In the genomic region with DNA sequence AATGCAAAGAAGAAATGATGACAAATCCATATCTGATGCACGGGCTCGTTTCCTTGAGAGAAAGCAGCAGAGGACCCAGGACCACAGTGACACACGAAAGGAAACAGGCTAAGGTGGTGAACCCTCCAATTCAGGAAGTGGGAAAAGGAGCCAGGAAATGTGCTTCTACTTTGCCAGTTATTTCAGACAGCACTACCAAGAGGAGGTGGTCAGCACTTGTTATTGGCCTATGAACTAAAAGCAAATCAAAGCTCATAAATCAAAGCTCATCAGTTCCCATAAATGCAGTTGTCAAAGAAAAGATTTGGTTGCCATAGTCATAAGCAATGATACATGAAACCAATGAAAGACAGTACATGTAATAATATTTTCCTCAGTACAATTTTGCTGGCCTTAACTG, we compare ENCODE assay signal across 11 cellular contexts. TPM values are rescaled to one million over a fixed set of nuclear protein-coding genes. Genes with fewer than 3 reads are reported as not detected.
DNase-seq lines count a peak whose midpoint lies in the region; ATAC-seq and TF ChIP-seq lines count a peak whose summit lies in the region.
"Had no signal": no experiment of that assay in that cellular context is flagged by ENCODE, and none has a peak within 500 bp of the region (broad histone marks: within the 10 kb centered on the region; RNA-seq: fewer than 3 reads in every experiment).

No MANE protein-coding gene starts in this region.

- H3K9me3 Mint-ChIP-seq in MCF 10A (ENCODE audit: unreplicated experiment), result no peaks in the 10 kb centered on the region
- H3K9me3 Mint-ChIP-seq: CD8-positive, alpha-beta memory T cell had no signal

- H3K4me3 Mint-ChIP-seq in MCF 10A (ENCODE audit: unreplicated experiment) (no peak overlapping the region), T-helper 17 cell (no peak overlapping the region)
- H3K4me3 Mint-ChIP-seq: CD8-positive, alpha-beta memory T cell had no signal

- BruUV-seq in mammary epithelial cell (replicated peaks; lab: Mats Ljungman, UMichigan) (TSS peak; percentile 55), MCF 10A (replicated peaks; lab: Mats Ljungman, UMichigan) (no TSS peak)

- POLR2A ChIA-PET in MCF 10A (lab: Yijun Ruan, JAX), result interaction anchor here (3.9 kb wide), 1 partner anchor 12 kb away, joined by 28 read pairs; a partner anchor contains a TSS

- H3K79me2 ChIP-seq in mammary epithelial cell (ENCODE audit: insufficient read depth, low read length), result no peaks in the 10 kb centered on the region
- no peaks in the 10 kb centered on the region for H3K79me2 ChIP-seq in osteoblast (ENCODE audit: insufficient read depth, low read length)

- DNase-seq in mammary epithelial cell (no peak), MCF 10A (ENCODE audit: unreplicated experiment) (no peak), T-helper 17 cell (no peak), dermis blood vessel endothelial cell (peak; percentile 65), osteoblast (ENCODE audit: insufficient read length, low spot score, missing footprints) (peak; percentile 1), ureter (ENCODE audit: low spot score) (no peak), foreskin keratinocyte (no peak), GOT3 (lab: John Stamatoyannopoulos, UW) (no peak)

- H3K9ac ChIP-seq in mammary epithelial cell (ENCODE audit: insufficient read depth, low read length), result no peak overlapping the region
- H3K9ac ChIP-seq: BLaER1 had no signal

- in situ Hi-C loops in mammary epithelial cell (cut with MboI; ENCODE audit: low sequenced_read_pairs in 2 of 2), result no loop called here

- H3K36me3 Mint-ChIP-seq in MCF 10A (ENCODE audit: insufficient read depth, unreplicated experiment) (peaks cover 57% of the 10 kb centered on the region), T-helper 17 cell (ENCODE audit: low read depth) (peaks cover 17% of the 10 kb centered on the region)

- WGBS in mammary epithelial cell (ENCODE audit: low coverage, missing lambda C conversion rate), result 93% methylated on average over 3 of the region's 3 CpGs

- H3K27me3 Mint-ChIP-seq in MCF 10A (ENCODE audit: insufficient read depth, unreplicated experiment) (no peaks in the 10 kb centered on the region), T-helper 17 cell (no peaks in the 10 kb centered on the region)
- H3K27me3 Mint-ChIP-seq: CD8-positive, alpha-beta memory T cell had no signal

- H3K4me3 ChIP-seq in mammary epithelial cell (replicated peaks in 1 of 3; ENCODE audit: insufficient read depth in 1 of 3, low read depth in 2 of 3, low read length in 3 of 3) (no peak overlapping the region), osteoblast (ENCODE audit: insufficient read depth, low read length) (no peak overlapping the region)
- H3K4me3 ChIP-seq: BLaER1 had no signal

- no peaks in the 10 kb centered on the region for H3K4me1 ChIP-seq in mammary epithelial cell (ENCODE audit: insufficient read depth, low read length)
- H3K4me1 ChIP-seq in osteoblast (ENCODE audit: insufficient read depth, low read length), result no peaks in the 10 kb centered on the region
- H3K4me1 ChIP-seq in foreskin keratinocyte, result no peaks in the 10 kb centered on the region
- H3K4me1 ChIP-seq: BLaER1 had no signal

- H3K4me2 ChIP-seq in mammary epithelial cell (ENCODE audit: insufficient read depth, low read depth, low read length) (no peak overlapping the region), osteoblast (ENCODE audit: insufficient read depth, low read length) (no peak overlapping the region)
- H3K4me2 ChIP-seq: BLaER1 had no signal

- no peaks in the 10 kb centered on the region for H3K27me3 ChIP-seq in mammary epithelial cell (ENCODE audit: insufficient read depth, low read length)
- no peaks in the 10 kb centered on the region for H3K27me3 ChIP-seq in osteoblast (ENCODE audit: insufficient read depth, low read length)
- H3K27me3 ChIP-seq in foreskin keratinocyte, result no peaks in the 10 kb centered on the region
- H3K27me3 ChIP-seq: BLaER1 had no signal

- dilution Hi-C loops in mammary epithelial cell (cut with HindIII; ENCODE audit: low sequenced_read_pairs), result no loop called here

- TF ChIP-seq CTCF in mammary epithelial cell (conservative IDR thresholded peaks at IDR 0.05 in 1 of 2, IDR thresholded peaks at IDR 0.05 in 1 of 2; ENCODE audit: extremely low read depth in 1 of 2, insufficient read depth in 1 of 2, low read depth in 1 of 2, low read length in 2 of 2) (no peak), MCF 10A (IDR thresholded peaks at IDR 0.05; ENCODE audit: unreplicated experiment) (no peak), osteoblast (IDR thresholded peaks at IDR 0.05; ENCODE audit: extremely low read depth, low read depth, low read length) (no peak), foreskin keratinocyte (conservative IDR thresholded peaks at IDR 0.05) (no peak)

- H3K4me1 Mint-ChIP-seq in MCF 10A (ENCODE audit: insufficient read depth, unreplicated experiment) (no peaks in the 10 kb centered on the region), T-helper 17 cell (peaks cover 7% of the 10 kb centered on the region)
- H3K4me1 Mint-ChIP-seq: CD8-positive, alpha-beta memory T cell had no signal

- H3K27ac ChIP-seq in mammary epithelial cell (ENCODE audit: insufficient read depth, low read depth, low read length) (no peak overlapping the region), osteoblast (ENCODE audit: low read depth, low read length) (no peak overlapping the region), foreskin keratinocyte (no peak overlapping the region)
- H3K27ac ChIP-seq: 22Rv1, BLaER1 had no signal

- peaks cover 23% of the 10 kb centered on the region for H3K36me3 ChIP-seq in mammary epithelial cell (ENCODE audit: insufficient read depth, low read length)
- peaks cover 32% of the 10 kb centered on the region for H3K36me3 ChIP-seq in osteoblast (ENCODE audit: insufficient read depth, low read length)

- no peak for ATAC-seq in T-helper 17 cell
- ATAC-seq in foreskin keratinocyte, result no peak

- H3K27ac Mint-ChIP-seq in MCF 10A (ENCODE audit: low read depth, unreplicated experiment) (no peak overlapping the region), T-helper 17 cell (peak overlapping the region; percentile 53)

- H2AFZ ChIP-seq in mammary epithelial cell (ENCODE audit: low read depth, low read length) (no peak overlapping the region), osteoblast (ENCODE audit: low read length) (no peak overlapping the region)

- no peaks in the 10 kb centered on the region for H3K9me3 ChIP-seq in mammary epithelial cell (replicated peaks; ENCODE audit: insufficient read depth, low read length)
- H3K9me3 ChIP-seq in T-helper 17 cell (ENCODE audit: control insufficient read depth, low read length, poor library complexity, severe bottlenecking), result no peaks in the 10 kb centered on the region
- H3K9me3 ChIP-seq in osteoblast (ENCODE audit: low read depth, low read length), result no peaks in the 10 kb centered on the region
- H3K9me3 ChIP-seq: BLaER1 had no signal

- CTCF ChIA-PET in mammary epithelial cell (lab: Charles Lee; ENCODE audit: low non-redundant PET), result no interaction called here
- CTCF ChIA-PET in MCF 10A (lab: Yijun Ruan, JAX), result interaction anchor here (0.9 kb wide), 1 partner anchor 12 kb away, joined by 3 read pairs; no protein-coding TSS in a partner anchor

- H4K20me1 ChIP-seq in mammary epithelial cell (ENCODE audit: insufficient read depth, low read length) (no peaks in the 10 kb centered on the region), osteoblast (ENCODE audit: insufficient read depth, low read length) (no peaks in the 10 kb centered on the region)
- H4K20me1 ChIP-seq: BLaER1 had no signal

- intact Hi-C loops in mammary epithelial cell (cut with micrococcal nuclease), result no loop called here
- intact Hi-C loops in MCF 10A (cut with micrococcal nuclease), result no loop called here

RNA-seq across cellular contexts. Expression of a gene that starts 12.6 kb away (rescaled TPM):
- 100 to 1,000 TPM; 266 to 356 TPM for total RNA-seq in mammary epithelial cell
- 267 TPM for polyA plus RNA-seq in mammary epithelial cell
- polyA minus RNA-seq in mammary epithelial cell, result 336 TPM
- 240 and 288 TPM in 2 replicates for total RNA-seq in MCF 10A (2022)
- total RNA-seq in T-helper 17 cell, result 10 to 100 TPM; 87.7 to 89.3 TPM
- 477 and 761 TPM in 2 replicates for total RNA-seq in dermis blood vessel endothelial cell
- total RNA-seq in osteoblast, result 502 and 518 TPM in 2 replicates
- total RNA-seq in ureter, result 293 TPM
- 226 and 241 TPM in 2 replicates for total RNA-seq in foreskin keratinocyte
- 120 and 130 TPM in 2 replicates for polyA plus RNA-seq in foreskin keratinocyte

RNA-seq across cellular contexts. Expression of a gene that starts 41.7 kb away (rescaled TPM):
- total RNA-seq in mammary epithelial cell (10 to 100 TPM; 22.5 to 42.7 TPM), MCF 10A (2022) (21.4 and 23.3 TPM in 2 replicates), T-helper 17 cell (10 to 100 TPM; 40.6 to 47.3 TPM), dermis blood vessel endothelial cell (70.5 and 71.3 TPM in 2 replicates), osteoblast (74.6 and 76.4 TPM in 2 replicates), ureter (30.4 TPM), foreskin keratinocyte (26.3 TPM in 2 replicates)
- polyA plus RNA-seq in mammary epithelial cell (15.1 TPM), foreskin keratinocyte (9.0 and 9.8 TPM in 2 replicates)
- polyA minus RNA-seq in mammary epithelial cell, result 23.0 TPM

Comparison
In these comparisons a context has a peak if more than half of its experiments do, and no peak if none do; other contexts are left out.
1. DNase-seq: peak in dermis blood vessel endothelial cell (single experiment) and osteoblast (single experiment); none in mammary epithelial cell (single experiment), MCF 10A (single experiment), T-helper 17 cell (0 of 3), ureter (single experiment), foreskin keratinocyte (0 of 2) and GOT3 (single experiment).